ENCODE assay signal across 24 cellular contexts in the genomic region with DNA sequence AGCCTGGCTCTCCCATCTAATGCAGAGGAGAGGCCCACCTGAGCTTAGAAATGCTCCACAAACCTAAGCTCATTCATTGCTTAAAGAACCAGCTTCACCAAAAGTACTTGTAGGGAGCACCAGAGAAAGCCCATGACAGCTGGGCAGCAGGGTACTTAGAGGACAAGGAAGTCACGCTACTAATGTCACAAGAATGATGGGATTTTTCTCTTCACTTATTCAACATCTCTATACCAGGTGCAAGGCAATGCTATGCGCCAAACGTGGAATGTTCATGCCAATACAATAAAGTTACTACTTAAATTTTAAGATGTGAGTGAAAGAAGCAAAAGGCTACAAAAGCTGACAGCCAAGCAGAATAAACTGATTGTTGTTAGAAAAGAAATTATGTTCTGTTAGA. TPM values are rescaled to one million over a fixed set of nuclear protein-coding genes. Genes with fewer than 3 reads are reported as not detected.
DNase-seq lines count a peak whose midpoint lies in the region; ATAC-seq, FAIRE-seq and TF ChIP-seq lines count a peak whose summit lies in the region.
"Had no signal": no experiment of that assay in that cellular context is flagged by ENCODE, and none has a peak within 500 bp of the region (broad histone marks: within the 10 kb centered on the region; RNA-seq: fewer than 3 reads in every experiment).

No MANE protein-coding gene starts in this region.

- peak; percentile 25 for DNase-seq in A172 (ENCODE audit: low spot score)
- DNase-seq in H1 (ENCODE audit: low read depth in 1 of 2, low spot score in 2 of 2), result no peak
- no peak for DNase-seq in activated CD8-positive, alpha-beta T cell treated with anti-CD3 and anti-CD28 coated beads, Interleukin-2, amount 10 ng/mL, durations not matched to agents 7 days and 5 days
- DNase-seq in NCI-H187 (lab: John Stamatoyannopoulos, UW), result no peak
- DNase-seq: activated effector memory CD4-positive, alpha-beta T cell treated with anti-CD3 and anti-CD28 coated beads, Interleukin-2, amount 50 U/mL, for 16 hours; activated naive CD8-positive, alpha-beta T cell treated with anti-CD3 and anti-CD28 coated beads, Interleukin-2, amount 10 ng/mL, durations not matched to agents 7 days and 5 days; activated T-cell treated with anti-CD3 and anti-CD28 coated beads for 4 hours; DMS153; GOT3; head of caudate nucleus; Karpas-422; NCI-H1436; NCI-H446 treated with DMSO at 0.1 percent for 48 hours; NCI-H82; stimulated activated naive CD8-positive, alpha-beta T cell treated with anti-CD3 and anti-CD28 coated beads, Interleukin-15, Interleukin-2, amounts not matched to agents 100 U/mL and 50 U/mL, for 24 hours; T-helper 17 cell had no signal

- ATAC-seq in HG02763 (IDR thresholded peaks at IDR 0.05; ENCODE audit: unreplicated experiment) (no peak), HG02798 (IDR thresholded peaks at IDR 0.05; ENCODE audit: poor library complexity, unreplicated experiment) (no peak)
- ATAC-seq in activated CD8-positive, alpha-beta T cell treated with anti-CD3 and anti-CD28 coated beads, Interleukin-2, amount 10 ng/mL, durations not matched to agents 7 days and 5 days, result no peak
- ATAC-seq: stimulated activated naive CD8-positive, alpha-beta T cell treated with anti-CD3 and anti-CD28 coated beads, Interleukin-15, Interleukin-2, amounts not matched to agents 100 U/mL and 50 U/mL, for 24 hours; T-helper 17 cell had no signal

- H4K20me1 ChIP-seq in H1 (replicated peaks in 1 of 2; ENCODE audit: control insufficient read depth in 1 of 2, insufficient read depth in 2 of 2, low read length in 2 of 2), result no peaks in the 10 kb centered on the region

- H2BK15ac ChIP-seq in H1 (ENCODE audit: low read length), result no peak overlapping the region

- TF ChIP-seq EP300 in H1 (IDR thresholded peaks at IDR 0.05; ENCODE audit: borderline replicate concordance in 1 of 2, low read depth in 2 of 2, low read length in 2 of 2), result no peak

- peak overlapping the region; percentile 62 for H3K27ac ChIP-seq in HUES48 (ENCODE audit: low read depth, low read length)
- H3K27ac ChIP-seq in H1 (ENCODE audit: low read depth, low read length), result no peak overlapping the region
- peak overlapping the region; percentile 46 for H3K27ac ChIP-seq in muscle layer of duodenum (ENCODE audit: low read length)
- H3K27ac ChIP-seq: prostate gland, RWPE1, thoracic aorta had no signal

- H3K23me2 ChIP-seq in H1 (ENCODE audit: low read depth, low read length), result no peaks in the 10 kb centered on the region

- H3K36me3 ChIP-seq in HUES48 (ENCODE audit: control insufficient read depth, insufficient read depth, low read length) (no peaks in the 10 kb centered on the region), H1 (ENCODE audit: control insufficient read depth in 2 of 4, insufficient read depth in 4 of 4, low read length in 3 of 4) (no peaks in the 10 kb centered on the region; a peak in 1 of 8 replicates), muscle layer of duodenum (ENCODE audit: control insufficient read depth in 1 of 2, insufficient read depth in 2 of 2, low read length in 2 of 2) (peaks cover 6 to 9% of the 10 kb centered on the region in 2 donors)
- H3K36me3 ChIP-seq: prostate gland had no signal

- no peak for TF ChIP-seq POLR2A in H1 (IDR thresholded peaks at IDR 0.05; ENCODE audit: control extremely low read depth in 1 of 2, low read depth in 2 of 2, low read length in 2 of 2)

- no peak overlapping the region for H3K4me3 ChIP-seq in HUES48 (ENCODE audit: low read depth, low read length)
- H3K4me3 ChIP-seq in H1 (ENCODE audit: extremely low read depth in 1 of 4, insufficient read depth in 2 of 4, low read depth in 3 of 4, low read length in 4 of 4), result no peak overlapping the region
- no peak overlapping the region for H3K4me3 ChIP-seq in muscle layer of duodenum (ENCODE audit: low read depth in 1 of 2, low read length in 2 of 2)
- H3K4me3 ChIP-seq: prostate gland, thoracic aorta had no signal

- TF ChIP-seq RAD21 in H1 (IDR thresholded peaks at IDR 0.05 in 1 of 2, conservative IDR thresholded peaks at IDR 0.05 in 1 of 2; ENCODE audit: low read depth in 2 of 2, low read length in 2 of 2), result no peak

- no peak overlapping the region for H4K5ac ChIP-seq in H1 (ENCODE audit: insufficient read length, low read depth, low read length)

- H2AK5ac ChIP-seq in H1 (ENCODE audit: low read depth, low read length), result no peak overlapping the region

- no peak overlapping the region for H4K8ac ChIP-seq in H1 (ENCODE audit: extremely low read depth, insufficient read depth, low read length)

- no peak overlapping the region; a peak in 1 of 4 replicates for H3K4me2 ChIP-seq in H1 (ENCODE audit: insufficient read depth in 1 of 2, low read depth in 2 of 2, low read length in 2 of 2)

- CTCF ChIA-PET in H1 (lab: Charles Lee; ENCODE audit: partially characterized antibody), result interaction anchor here (1.0 to 5.2 kb wide), 7 partner anchors 13 to 95 kb away, joined by 3 to 41 read pairs (median 4); no protein-coding TSS in a partner anchor
- CTCF ChIA-PET in activated CD8-positive, alpha-beta T cell treated with anti-CD3 and anti-CD28 coated beads, Interleukin-2, amount 10 ng/mL, durations not matched to agents 7 days and 5 days (lab: Charles Lee), result interaction anchor here (2.5 to 4.1 kb wide), 2 partner anchors 12 to 24 kb away, joined by 6 to 20 read pairs; no protein-coding TSS in a partner anchor

- no peak overlapping the region for H3K4ac ChIP-seq in H1 (replicated peaks; ENCODE audit: insufficient read length, low read depth, low read length)

- peaks cover 4% of the 10 kb centered on the region for H3K27me3 Mint-ChIP-seq in activated CD8-positive, alpha-beta T cell treated with anti-CD3 and anti-CD28 coated beads, Interleukin-2, amount 10 ng/mL, durations not matched to agents 7 days and 5 days (ENCODE audit: low read depth)

- H2BK12ac ChIP-seq in H1 (ENCODE audit: low read depth, low read length), result no peak overlapping the region

- H3K56ac ChIP-seq in H1 (replicated peaks; ENCODE audit: insufficient read length, low read depth, low read length), result no peak overlapping the region

- H3K27me3 ChIP-seq in HUES48 (ENCODE audit: control insufficient read depth, insufficient read depth, low read length) (no peaks in the 10 kb centered on the region), H1 (replicated peaks in 1 of 4; ENCODE audit: control insufficient read depth in 3 of 4, extremely low read depth in 1 of 4, insufficient read depth in 3 of 4, low read length in 3 of 4) (no peaks in the 10 kb centered on the region), muscle layer of duodenum (ENCODE audit: low read depth, low read length) (no peaks in the 10 kb centered on the region)

- no peak overlapping the region for H2BK120ac ChIP-seq in H1 (replicated peaks; ENCODE audit: low read depth, low read length)

- no peaks in the 10 kb centered on the region for H3K79me1 ChIP-seq in H1 (ENCODE audit: low read depth, low read length)

- H3K9me3 Mint-ChIP-seq in activated CD8-positive, alpha-beta T cell treated with anti-CD3 and anti-CD28 coated beads, Interleukin-2, amount 10 ng/mL, durations not matched to agents 7 days and 5 days (ENCODE audit: insufficient read depth), result no peaks in the 10 kb centered on the region

- peak overlapping the region; percentile 75; the same call in 1 of the 2 replicates for H2BK5ac ChIP-seq in H1 (ENCODE audit: low read depth, low read length)

- H3K14ac ChIP-seq in H1 (ENCODE audit: insufficient read length), result no peak overlapping the region

- peak overlapping the region; percentile 55; the same call in 1 of the 2 replicates for H2BK20ac ChIP-seq in H1 (ENCODE audit: low read length)

- no peak for TF ChIP-seq CTCF in H1 (IDR thresholded peaks at IDR 0.05; ENCODE audit: control extremely low read depth in 1 of 3, insufficient read depth in 1 of 3, low read depth in 1 of 3, low read length in 3 of 3)

- H3K9me3 ChIP-seq in HUES48 (ENCODE audit: control insufficient read depth, insufficient read depth, low read length) (no peaks in the 10 kb centered on the region), H1 (ENCODE audit: insufficient read depth in 2 of 2, low read depth in 1 of 2, low read length in 1 of 2) (no peaks in the 10 kb centered on the region), muscle layer of duodenum (ENCODE audit: control insufficient read depth in 1 of 2, low read length in 2 of 2) (no peaks in the 10 kb centered on the region)
- H3K9me3 ChIP-seq: prostate gland, thoracic aorta had no signal

- H3K27ac Mint-ChIP-seq in activated CD8-positive, alpha-beta T cell treated with anti-CD3 and anti-CD28 coated beads, Interleukin-2, amount 10 ng/mL, durations not matched to agents 7 days and 5 days, result no peak overlapping the region
- H3K27ac Mint-ChIP-seq: activated naive CD8-positive, alpha-beta T cell treated with anti-CD3 and anti-CD28 coated beads, Interleukin-2, amount 10 ng/mL, durations not matched to agents 7 days and 5 days; T-helper 17 cell had no signal

- FAIRE-seq in H1 (lab: Jason Lieb, UNC), result no peak

- no peak overlapping the region for H3K23ac ChIP-seq in H1 (ENCODE audit: insufficient read length)

- H3K4me1 Mint-ChIP-seq in activated CD8-positive, alpha-beta T cell treated with anti-CD3 and anti-CD28 coated beads, Interleukin-2, amount 10 ng/mL, durations not matched to agents 7 days and 5 days (ENCODE audit: low read depth), result peaks cover 55% of the 10 kb centered on the region

- H4K91ac ChIP-seq in H1 (replicated peaks; ENCODE audit: insufficient read length, low read length), result no peak overlapping the region

- WGBS in H1 (ENCODE audit: extremely low coverage in 1 of 2, insufficient coverage in 1 of 2, insufficient read length in 1 of 2, insufficient replicate concordance in 2 of 2, low coverage in 1 of 2, low lambda C conversion rate in 2 of 2, missing lambda C conversion rate in 1 of 2), 2 experiments, result 92% methylated on average over 3 of the region's 3 CpGs; no CpG with 5 or more reads in 1 of the 2 experiments

- peaks cover 33% of the 10 kb centered on the region for H3K4me1 ChIP-seq in HUES48 (ENCODE audit: control insufficient read depth, insufficient read depth, low read length)
- peaks cover 0 to 21% (median 9%) of the 10 kb centered on the region in 4 experiments; a peak in 5 of 7 replicates for H3K4me1 ChIP-seq in H1 (replicated peaks in 1 of 4; ENCODE audit: control insufficient read depth in 3 of 4, insufficient read depth in 4 of 4, low read length in 3 of 4)
- peaks cover 5 to 7% of the 10 kb centered on the region in 2 donors for H3K4me1 ChIP-seq in muscle layer of duodenum (ENCODE audit: control insufficient read depth in 1 of 2, insufficient read depth in 2 of 2, low read length in 2 of 2)
- H3K4me1 ChIP-seq: prostate gland had no signal

- peaks cover 2% of the 10 kb centered on the region for H3K36me3 Mint-ChIP-seq in activated CD8-positive, alpha-beta T cell treated with anti-CD3 and anti-CD28 coated beads, Interleukin-2, amount 10 ng/mL, durations not matched to agents 7 days and 5 days (ENCODE audit: low read depth)
- H3K36me3 Mint-ChIP-seq: activated naive CD8-positive, alpha-beta T cell treated with anti-CD3 and anti-CD28 coated beads, Interleukin-2, amount 10 ng/mL, durations not matched to agents 7 days and 5 days had no signal

- no peaks in the 10 kb centered on the region for H3K79me2 ChIP-seq in H1 (ENCODE audit: control insufficient read depth in 1 of 2, insufficient read depth in 2 of 2, low read length in 2 of 2)

- H3K18ac ChIP-seq in H1 (ENCODE audit: extremely low read depth, low read length), result no peak overlapping the region

- POLR2A ChIA-PET in H1 (lab: Charles Lee; ENCODE audit: partially characterized antibody), result no interaction called here
- POLR2A ChIA-PET in activated CD8-positive, alpha-beta T cell treated with anti-CD3 and anti-CD28 coated beads, Interleukin-2, amount 10 ng/mL, durations not matched to agents 7 days and 5 days (lab: Charles Lee), result no interaction called here

- H2AFZ ChIP-seq in H1 (ENCODE audit: low read length), result peak overlapping the region; percentile 40; the same call in 1 of the 2 replicates

- no peak overlapping the region for H3K4me3 Mint-ChIP-seq in activated CD8-positive, alpha-beta T cell treated with anti-CD3 and anti-CD28 coated beads, Interleukin-2, amount 10 ng/mL, durations not matched to agents 7 days and 5 days
- H3K4me3 Mint-ChIP-seq: activated naive CD8-positive, alpha-beta T cell treated with anti-CD3 and anti-CD28 coated beads, Interleukin-2, amount 10 ng/mL, durations not matched to agents 7 days and 5 days; T-helper 17 cell had no signal

- H3K9ac ChIP-seq in HUES48 (ENCODE audit: low read depth, low read length) (no peak overlapping the region), H1 (replicated peaks in 1 of 4; ENCODE audit: extremely low read depth in 1 of 4, low read depth in 3 of 4, low read length in 3 of 4) (no peak overlapping the region)

RNA-seq across cellular contexts. Expression of gene LONRF2, which starts 36.0 kb away (rescaled TPM):
- total RNA-seq in A172 (2014; rRNA removed; shearing (Covaris generic)), result 5.0 and 6.0 TPM in 2 replicates
- total RNA-seq in H1 (2021; fragmentation: NEBNext Ultra II Directional; extraction: Animal tissue kit (Norgen Biotek cat#: 25700)), result 0.42 and 0.74 TPM in 2 replicates
- 0.22 and 0.24 TPM in 2 replicates for polyA plus RNA-seq in H1 (2011; rRNA removed)
- polyA plus RNA-seq in H1 (2011; cell fraction: cytosol; rRNA removed), result 0.28 TPM
- 0.48 TPM for polyA plus RNA-seq in H1 (2011; cell fraction: nucleus; rRNA removed)
- polyA plus RNA-seq in H1 (2012, experiment 1 of 2), result 0.30 to 0.43 TPM (median 0.36 TPM) in 4 replicates
- polyA plus RNA-seq in H1 (2012, experiment 2 of 2), result 0.12 TPM
- polyA plus RNA-seq in H1 (2013, experiment 1 of 2), result 0.16 TPM
- polyA plus RNA-seq in H1 (2013, experiment 2 of 2), result 0.18 TPM
- 0.91 and 2.0 TPM in 2 replicates for polyA minus RNA-seq in H1 (2011; rRNA and poly(A)+ RNA removed)
- polyA minus RNA-seq in H1 (2011; cell fraction: cytosol; rRNA and poly(A)+ RNA removed), result 0.59 TPM
- polyA minus RNA-seq in H1 (2011; cell fraction: nucleus; rRNA and poly(A)+ RNA removed), result 0.80 TPM
- under 1 TPM; 0.05 to 0.11 TPM for total RNA-seq in activated CD8-positive, alpha-beta T cell treated with anti-CD3 and anti-CD28 coated beads, Interleukin-2, amount 10 ng/mL, durations not matched to agents 7 days and 5 days
- total RNA-seq: lung microvascular endothelial cell had no signal
